ENCODE assay signal across 17 cellular contexts in the genomic region with DNA sequence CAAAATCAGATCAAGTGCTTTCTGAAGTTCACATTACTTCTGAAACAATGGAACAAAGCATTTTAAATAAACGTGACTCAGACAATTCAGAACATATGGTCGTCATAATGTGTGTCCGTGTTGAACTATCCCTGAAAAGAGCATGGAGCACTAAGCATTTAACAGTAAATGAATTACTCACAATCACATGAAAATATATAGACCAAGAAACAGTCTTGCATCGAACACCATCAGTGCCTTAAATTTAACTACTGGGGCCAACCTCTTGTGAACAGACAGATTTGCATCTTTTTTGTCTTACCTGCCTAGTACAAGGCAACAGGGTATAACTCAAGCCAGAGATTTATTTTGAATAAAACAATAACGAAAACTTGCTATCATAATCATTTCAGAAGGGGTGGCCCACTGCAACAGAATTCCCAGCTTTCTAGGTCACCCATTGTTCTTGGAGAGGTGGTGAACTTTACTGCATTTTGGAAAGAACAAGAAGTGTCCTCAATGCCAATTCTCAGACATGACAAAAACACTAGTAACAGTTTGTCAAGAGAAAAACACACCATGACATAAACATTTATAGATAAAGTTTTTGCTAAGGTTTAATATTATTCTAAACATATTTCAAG.
DNase-seq lines count a peak whose midpoint lies in the region; ATAC-seq and TF ChIP-seq lines count a peak whose summit lies in the region.
"Had no signal": no experiment of that assay in that cellular context is flagged by ENCODE, and none has a peak within 500 bp of the region (broad histone marks: within the 10 kb centered on the region; RNA-seq: fewer than 3 reads in every experiment).

No MANE protein-coding gene starts in this region.

- ATAC-seq in esophagus mucosa, result no peak
- ATAC-seq: CD8-positive, alpha-beta T cell had no signal

- H3K36me3 ChIP-seq in ascending aorta, result no peaks in the 10 kb centered on the region
- H3K36me3 ChIP-seq: BLaER1 treated with 17β-estradiol and CSF1 and Interleukin-3, amounts not matched to agents 10 nM and 100 nM had no signal

- no peak for TF ChIP-seq CTCF in ascending aorta (IDR thresholded peaks at IDR 0.05)

- H3K27ac ChIP-seq in cingulate gyrus (ENCODE audit: low read depth, low read length) (peak overlapping the region; percentile 29), ascending aorta (no peak overlapping the region)
- H3K27ac ChIP-seq: C4-2B had no signal

- H3K9me3 ChIP-seq in ascending aorta, result no peaks in the 10 kb centered on the region
- H3K9me3 ChIP-seq: Caco-2 had no signal

- H3K4me3 ChIP-seq in ascending aorta, result no peak overlapping the region
- H3K4me3 ChIP-seq: BLaER1 treated with 17β-estradiol and CSF1 and Interleukin-3, amounts not matched to agents 10 nM and 100 nM had no signal

- intact Hi-C loops in ascending aorta (cut with DNase I), result no loop called here

- H3K4me1 ChIP-seq in ascending aorta, result no peaks in the 10 kb centered on the region
- H3K4me1 ChIP-seq: Caco-2 had no signal

- DNase-seq in globus pallidus (ENCODE audit: low spot score) (peak; percentile 20), pons (ENCODE audit: low spot score) (peak; percentile 37), ascending aorta (ENCODE audit: low spot score in 2 of 2) (no peak), NCI-H1436 (lab: John Stamatoyannopoulos, UW) (no peak)
- no peak for DNase-seq in stimulated activated CD4-positive, alpha-beta T cell treated with anti-CD3 and anti-CD28 coated beads, Interleukin-4, amount 100 ng/mL, for 1 hour
- DNase-seq: 8988T; AML-193; Caco-2; Calu3; CD4-positive, alpha-beta T cell; CD8-positive, alpha-beta T cell; DMS79 treated with DMSO at 0.1 percent for 48 hours; GF-D8 had no signal

- no peaks in the 10 kb centered on the region for H3K27me3 ChIP-seq in ascending aorta
- H3K27me3 ChIP-seq: BLaER1 treated with 17β-estradiol and CSF1 and Interleukin-3, amounts not matched to agents 10 nM and 100 nM had no signal

Comparison
In these comparisons a context has a peak if more than half of its experiments do, and no peak if none do; other contexts are left out.
1. DNase-seq: peak in globus pallidus (single experiment) and pons (single experiment); none in ascending aorta (0 of 2), stimulated activated CD4-positive, alpha-beta T cell treated with anti-CD3 and anti-CD28 coated beads, Interleukin-4, amount 100 ng/mL, for 1 hour (single experiment) and NCI-H1436 (single experiment).